9 cellular contexts compared by ENCODE assay signal in the genomic region with DNA sequence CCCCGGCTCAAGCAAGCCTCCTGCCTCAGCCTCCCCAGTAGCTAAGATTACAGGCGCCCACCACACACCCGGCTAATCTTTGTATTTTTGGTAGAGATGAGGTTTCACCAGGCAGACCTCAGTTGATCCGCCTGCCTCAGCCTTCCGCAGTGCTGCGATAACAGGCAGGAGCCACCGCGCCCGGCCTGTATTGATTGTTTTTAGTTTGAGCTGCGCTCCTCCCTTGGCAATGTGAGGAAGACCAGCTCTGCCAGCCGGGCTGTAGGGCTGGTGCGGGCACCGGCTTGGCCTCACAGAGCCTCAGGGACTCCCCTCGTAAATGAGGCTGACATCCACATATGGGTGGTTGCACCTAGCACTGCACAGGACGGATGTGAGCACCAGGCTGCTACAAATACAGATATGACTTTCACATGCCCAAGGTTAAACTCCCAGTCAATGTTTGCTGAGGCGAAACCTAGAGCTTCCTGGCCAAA. TPM values are rescaled to one million over a fixed set of nuclear protein-coding genes. Genes with fewer than 3 reads are reported as not detected.
DNase-seq lines count a peak whose midpoint lies in the region; ATAC-seq and TF ChIP-seq lines count a peak whose summit lies in the region.
"Had no signal": no experiment of that assay in that cellular context is flagged by ENCODE, and none has a peak within 500 bp of the region (broad histone marks: within the 10 kb centered on the region; RNA-seq: fewer than 3 reads in every experiment).

No MANE protein-coding gene starts in this region.

- no peak overlapping the region for H3K4me3 Mint-ChIP-seq in Caco-2 (ENCODE audit: unreplicated experiment)

- no peak overlapping the region for H3K27ac ChIP-seq in GM23248
- H3K27ac ChIP-seq in MM.1S (ENCODE audit: low read length) = no peak overlapping the region

- TF ChIP-seq CTCF in MM.1S (IDR thresholded peaks at IDR 0.05; ENCODE audit: low read length) (no peak), Caco-2 (IDR thresholded peaks at IDR 0.05; ENCODE audit: insufficient read depth in 1 of 2, low read depth in 1 of 2, low read length in 1 of 2, severe bottlenecking in 1 of 2, unreplicated experiment in 1 of 2) (no peak)

- peak; percentile 86 for ATAC-seq in GM18861 (IDR thresholded peaks at IDR 0.05; ENCODE audit: unreplicated experiment)
- ATAC-seq in GM21737 (IDR thresholded peaks at IDR 0.05; ENCODE audit: unreplicated experiment) = no peak

- H3F3A ChIP-seq in GM23248 (ENCODE audit: insufficient read depth) = no peaks in the 10 kb centered on the region
- peaks cover 40% of the 10 kb centered on the region for H3F3A ChIP-seq in MM.1S (ENCODE audit: insufficient read depth, low read length)

- no peak overlapping the region for H2AFZ ChIP-seq in GM23248
- H2AFZ ChIP-seq in MM.1S (ENCODE audit: low read length) = no peak overlapping the region

- H3K27ac Mint-ChIP-seq in Caco-2 (ENCODE audit: unreplicated experiment) = no peak overlapping the region
- H3K27ac Mint-ChIP-seq: stimulated activated naive CD8-positive, alpha-beta T cell treated with anti-CD3 and anti-CD28 coated beads, Interleukin-15, amount 100 ng/mL, for 72 hours had no signal

- H3K36me3 Mint-ChIP-seq in Caco-2 (ENCODE audit: insufficient read depth, unreplicated experiment) = peaks cover 6% of the 10 kb centered on the region

- POLR2A ChIA-PET in Caco-2 (lab: Charles Lee) = interaction anchor here (0.6 kb wide), 2 partner anchors 7 to 79 kb away, joined by 3 to 5 read pairs; a partner anchor contains a TSS

- CTCF ChIA-PET in Caco-2 (lab: Charles Lee) = interaction anchor here (0.6 to 1.5 kb wide), 17 partner anchors 8 to 572 kb away, joined by 3 to 39 read pairs (median 4); a partner anchor contains a TSS

- H3K4me1 ChIP-seq in GM23248 (ENCODE audit: insufficient read depth) (no peaks in the 10 kb centered on the region; the same call in 1 of the 2 replicates), MM.1S (ENCODE audit: low read length) (peaks cover 41% of the 10 kb centered on the region), Caco-2 (peaks cover 8% of the 10 kb centered on the region)

- H3K4me2 ChIP-seq in GM23248 (ENCODE audit: unreplicated experiment) (peak overlapping the region; percentile 50), MM.1S (ENCODE audit: low read depth, low read length) (no peak overlapping the region)

- H3K79me2 ChIP-seq in GM23248 (ENCODE audit: insufficient read depth) = no peaks in the 10 kb centered on the region
- H3K79me2 ChIP-seq in MM.1S (ENCODE audit: low read length) = peaks cover 11% of the 10 kb centered on the region

- no peaks in the 10 kb centered on the region for H4K20me1 ChIP-seq in GM23248 (ENCODE audit: insufficient read depth)
- no peaks in the 10 kb centered on the region for H4K20me1 ChIP-seq in MM.1S (ENCODE audit: insufficient read depth, low read length)

- 78 to 82% methylated on average over 16 of the region's 16 CpGs for WGBS in GM23248 (ENCODE audit: low coverage in 1 of 2, low lambda C conversion rate in 2 of 2, missing lambda C conversion rate in 2 of 2), 2 experiments

- H3K4me1 Mint-ChIP-seq in Caco-2 (ENCODE audit: low read depth, unreplicated experiment) = no peaks in the 10 kb centered on the region

- BruUV-seq in Caco-2 (replicated peaks; lab: Mats Ljungman, UMichigan) = no TSS peak

- H3K9me2 ChIP-seq in GM23248 (ENCODE audit: insufficient read depth) (no peaks in the 10 kb centered on the region), MM.1S (replicated peaks; ENCODE audit: insufficient read depth, low read length) (no peaks in the 10 kb centered on the region)

- DNase-seq in GM23248 (no peak), MM.1S (peak; percentile 3), renal cortical epithelial cell (ENCODE audit: low read depth) (peak; percentile 18), DMS79 treated with DMSO at 0.1 percent for 48 hours (lab: John Stamatoyannopoulos, UW) (no peak), Caco-2 (no peak)
- DNase-seq: cortex of kidney had no signal

- H3K36me3 ChIP-seq in GM23248 (ENCODE audit: low read depth) (no peaks in the 10 kb centered on the region), MM.1S (replicated peaks; ENCODE audit: insufficient read depth, low read length) (no peaks in the 10 kb centered on the region), Caco-2 (ENCODE audit: control insufficient read depth, insufficient read depth, low read length) (no peaks in the 10 kb centered on the region)

- H3K9ac ChIP-seq in GM23248 (no peak overlapping the region), MM.1S (ENCODE audit: low read length) (no peak overlapping the region)

- H3K4me3 ChIP-seq in GM23248 = no peak overlapping the region
- no peak overlapping the region for H3K4me3 ChIP-seq in MM.1S (ENCODE audit: low read length)
- H3K4me3 ChIP-seq in Caco-2 (ENCODE audit: low read depth, low read length) = no peak overlapping the region

- in situ Hi-C loops in GM23248 (cut with MboI) = no loop called here

- no peaks in the 10 kb centered on the region for H3K9me3 Mint-ChIP-seq in Caco-2 (ENCODE audit: unreplicated experiment)
- H3K9me3 Mint-ChIP-seq: stimulated activated naive CD8-positive, alpha-beta T cell treated with anti-CD3 and anti-CD28 coated beads, Interleukin-15, amount 100 ng/mL, for 72 hours had no signal

- no peaks in the 10 kb centered on the region for H3K27me3 Mint-ChIP-seq in Caco-2 (ENCODE audit: insufficient read depth, unreplicated experiment)

- intact Hi-C loops in Caco-2 (cut with micrococcal nuclease; ENCODE audit: unreplicated experiment) = no loop called here

- H3K27me3 ChIP-seq in GM23248 (replicated peaks; ENCODE audit: insufficient read depth) (no peaks in the 10 kb centered on the region), MM.1S (replicated peaks; ENCODE audit: insufficient read depth, low read length) (no peaks in the 10 kb centered on the region), Caco-2 (replicated peaks; ENCODE audit: control insufficient read depth, insufficient read depth, low read length) (no peaks in the 10 kb centered on the region)

- H3K9me3 ChIP-seq in GM23248 (ENCODE audit: low read depth) = no peaks in the 10 kb centered on the region
- H3K9me3 ChIP-seq in MM.1S (replicated peaks; ENCODE audit: insufficient read depth, low read length) = no peaks in the 10 kb centered on the region
- H3K9me3 ChIP-seq in Caco-2 = no peaks in the 10 kb centered on the region

RNA-seq across cellular contexts. Expression of a gene that starts 7.5 kb away (rescaled TPM):
- total RNA-seq in GM23248 (2014; rRNA removed; shearing (Covaris generic)) = 8.5 and 16.6 TPM in 2 replicates
- polyA plus RNA-seq in GM23248 (2016; fragmentation: Nextera tagmentation; extraction: Ambion mirVana) = 5.7 and 6.1 TPM in 2 replicates
- total RNA-seq in renal cortical epithelial cell (18.2 and 22.8 TPM in 2 replicates), Caco-2 (2022) (29.5 and 32.4 TPM in 2 replicates)

RNA-seq across cellular contexts. Expression of a gene that starts 11.4 kb away (rescaled TPM):
- total RNA-seq in GM23248 (2014; rRNA removed; shearing (Covaris generic)) = 1.2 and 2.3 TPM in 2 replicates
- 0.73 and 0.76 TPM in 2 replicates for polyA plus RNA-seq in GM23248 (2016; fragmentation: Nextera tagmentation; extraction: Ambion mirVana)
- total RNA-seq in renal cortical epithelial cell (0.17 and 0.30 TPM in 2 replicates), Caco-2 (2022) (4.4 and 5.4 TPM in 2 replicates)

RNA-seq across cellular contexts. Expression of a gene that starts 44.0 kb away (rescaled TPM):
- total RNA-seq in GM23248 (2014; rRNA removed; shearing (Covaris generic)) = 262 and 335 TPM in 2 replicates
- 2,233 and 2,246 TPM in 2 replicates for polyA plus RNA-seq in GM23248 (2016; fragmentation: Nextera tagmentation; extraction: Ambion mirVana)
- 213 and 324 TPM in 2 replicates for total RNA-seq in renal cortical epithelial cell
- 762 and 795 TPM in 2 replicates for total RNA-seq in Caco-2 (2022)

Comparison
In these comparisons a context has a peak if more than half of its experiments do, and no peak if none do; other contexts are left out.
1. DNase-seq: peak in MM.1S (single experiment) and renal cortical epithelial cell (single experiment); none in GM23248 (single experiment), DMS79 treated with DMSO at 0.1 percent for 48 hours (single experiment) and Caco-2 (0 of 2).